10 cellular contexts compared by ENCODE assay signal in genomic region chr13:53206455-53206854, GRCh38.
DNase-seq lines count a peak whose midpoint lies in the region; ATAC-seq, FAIRE-seq and TF ChIP-seq lines count a peak whose summit lies in the region.
"Had no signal": no experiment of that assay in that cellular context is flagged by ENCODE, and none has a peak within 500 bp of the region (broad histone marks: within the 10 kb centered on the region; RNA-seq: fewer than 3 reads in every experiment).

No MANE protein-coding gene starts in this region.

- FAIRE-seq in small intestine (lab: Jason Lieb, UNC): no peak
- FAIRE-seq: GM19239 had no signal

- WGBS in small intestine, 3 donors: 4 to 17% (median 10%) methylated on average over 1 of the region's 1 CpG
- 0 to 10% (median 0%) methylated on average over 1 of the region's 1 CpG for WGBS in adrenal gland, 4 donors

- ATAC-seq in GM18520 (IDR thresholded peaks at IDR 0.05; ENCODE audit: unreplicated experiment): no peak

- H3K27ac ChIP-seq in small intestine (ENCODE audit: low read depth in 1 of 2, low read length in 1 of 2) (no peak overlapping the region), adrenal gland (no peak overlapping the region)

- intact Hi-C loops in adrenal gland (cut with DNase I): no loop called here

- H3K27me3 ChIP-seq in small intestine (ENCODE audit: control insufficient read depth in 2 of 2, insufficient read depth in 2 of 2, low read length in 2 of 2): peaks cover 0 to 8% of the 10 kb centered on the region in 2 donors
- H3K27me3 ChIP-seq in adrenal gland: peaks cover 25% of the 10 kb centered on the region

- no peak overlapping the region for H3K4me3 ChIP-seq in cardiac fibroblast (replicated peaks in 1 of 2; ENCODE audit: low read depth in 2 of 2, low read length in 2 of 2)
- H3K4me3 ChIP-seq in small intestine (ENCODE audit: low read depth in 1 of 2, low read length in 2 of 2): no peak overlapping the region
- no peak overlapping the region for H3K4me3 ChIP-seq in adrenal gland

- TF ChIP-seq CTCF in cardiac fibroblast (IDR thresholded peaks at IDR 0.05; ENCODE audit: low read depth, low read length) (peak; percentile 23), adrenal gland (IDR thresholded peaks at IDR 0.05) (peak in 2 of 6 experiments; percentile 5 to 35)

- H3K4me1 ChIP-seq in small intestine (ENCODE audit: control insufficient read depth in 2 of 2, insufficient read depth in 1 of 2, low read depth in 1 of 2, low read length in 1 of 2) (no peaks in the 10 kb centered on the region), adrenal gland (replicated peaks in 1 of 2) (no peaks in the 10 kb centered on the region)

- no peaks in the 10 kb centered on the region for H3K9me3 ChIP-seq in small intestine (ENCODE audit: control insufficient read depth, low read depth)
- no peaks in the 10 kb centered on the region for H3K9me3 ChIP-seq in adrenal gland (replicated peaks in 1 of 3)

- H3K36me3 ChIP-seq in small intestine (ENCODE audit: control insufficient read depth in 2 of 2, insufficient read depth in 2 of 2, low read length in 2 of 2): no peaks in the 10 kb centered on the region
- no peaks in the 10 kb centered on the region for H3K36me3 ChIP-seq in adrenal gland (replicated peaks in 1 of 2)

- no peak for TF ChIP-seq POLR2A in adrenal gland (IDR thresholded peaks at IDR 0.05)

- DNase-seq in NCI-H82 (lab: John Stamatoyannopoulos, UW): peak; percentile 66
- no peak for DNase-seq in NCI-H82 treated with DMSO at 0.1 percent for 48 hours (lab: John Stamatoyannopoulos, UW; ENCODE audit: unreplicated experiment)
- DNase-seq in NAMALWA (ENCODE audit: low spot score): peak; percentile 30
- DNase-seq in cardiac fibroblast (ENCODE audit: low read depth in 2 of 2): no peak
- DNase-seq in small intestine: peak; percentile 3
- no peak for DNase-seq in adrenal gland
- DNase-seq in NK-92 (lab: John Stamatoyannopoulos, UW; ENCODE audit: unreplicated experiment): no peak
- DNase-seq: CD4-positive, CD25-positive, alpha-beta regulatory T cell had no signal

Comparison
In these comparisons a context has a peak if more than half of its experiments do, and no peak if none do; other contexts are left out.
1. DNase-seq: peak in NCI-H82 (single experiment), NAMALWA (single experiment) and small intestine (single experiment); none in NCI-H82 treated with DMSO at 0.1 percent for 48 hours (single experiment), cardiac fibroblast (0 of 2), adrenal gland (0 of 7) and NK-92 (single experiment).